ENCODE assay signal across 23 cellular contexts in genomic region chr14:68358500-68358899, GRCh38.
DNase-seq lines count a peak whose midpoint lies in the region; ATAC-seq, FAIRE-seq and TF ChIP-seq lines count a peak whose summit lies in the region.
"Had no signal": no experiment of that assay in that cellular context is flagged by ENCODE, and none has a peak within 500 bp of the region (broad histone marks: within the 10 kb centered on the region; RNA-seq: fewer than 3 reads in every experiment).

No MANE protein-coding gene starts in this region.

- H2AFZ ChIP-seq in HCT116 (ENCODE audit: low read depth, low read length, poor library complexity, severe bottlenecking) = no peak overlapping the region

- H3K4me3 Mint-ChIP-seq in brain (no peak overlapping the region), type B pancreatic cell (no peak overlapping the region), endodermal cell (no peak overlapping the region)
- no peak overlapping the region for H3K4me3 Mint-ChIP-seq in naive thymus-derived CD8-positive, alpha-beta T cell

- no peaks in the 10 kb centered on the region for H3K27me3 Mint-ChIP-seq in brain
- H3K27me3 Mint-ChIP-seq in naive thymus-derived CD8-positive, alpha-beta T cell = no peaks in the 10 kb centered on the region
- no peaks in the 10 kb centered on the region for H3K27me3 Mint-ChIP-seq in type B pancreatic cell
- peaks cover 2% of the 10 kb centered on the region for H3K27me3 Mint-ChIP-seq in endodermal cell (ENCODE audit: insufficient read depth)
- H3K27me3 Mint-ChIP-seq: CD4-positive, CD25-positive, alpha-beta regulatory T cell had no signal

- H3K79me2 ChIP-seq in HCT116 (ENCODE audit: insufficient read depth, low read length) = no peaks in the 10 kb centered on the region

- TF ChIP-seq POLR2A in HCT116 (IDR thresholded peaks at IDR 0.05; ENCODE audit: borderline replicate concordance, extremely low read depth, insufficient read depth, insufficient read length) (no peak), GM12892 (IDR thresholded peaks at IDR 0.05; ENCODE audit: low read depth, low read length) (no peak)

- H3K9me3 ChIP-seq in HCT116 (ENCODE audit: control insufficient read depth in 1 of 2, insufficient read depth in 1 of 2, low read depth in 1 of 2, low read length in 2 of 2) (no peaks in the 10 kb centered on the region), endodermal cell (ENCODE audit: control insufficient read depth, low read length) (no peaks in the 10 kb centered on the region)

- peaks cover 4 to 8% (median 4%) of the 10 kb centered on the region in 5 experiments for H3K9me3 Mint-ChIP-seq in brain
- H3K9me3 Mint-ChIP-seq in naive thymus-derived CD8-positive, alpha-beta T cell = no peaks in the 10 kb centered on the region
- H3K9me3 Mint-ChIP-seq in type B pancreatic cell = peaks cover 15% of the 10 kb centered on the region
- peaks cover 3% of the 10 kb centered on the region for H3K9me3 Mint-ChIP-seq in endodermal cell
- H3K9me3 Mint-ChIP-seq: CD4-positive, CD25-positive, alpha-beta regulatory T cell had no signal

- no peaks in the 10 kb centered on the region for H3K9me2 ChIP-seq in HCT116 (ENCODE audit: insufficient read depth)

- H4K20me1 ChIP-seq in HCT116 (ENCODE audit: insufficient read depth) = no peaks in the 10 kb centered on the region

- H3K27ac ChIP-seq in HCT116 (ENCODE audit: low read depth, low read length) (peak overlapping the region; percentile 50; the same call in 1 of the 2 replicates), endodermal cell (ENCODE audit: low read depth, low read length) (no peak overlapping the region)
- H3K27ac ChIP-seq: KMS-11 had no signal

- TF ChIP-seq RAD21 in HCT116 (IDR thresholded peaks at IDR 0.05; ENCODE audit: low read depth) = no peak

- no peak for FAIRE-seq in GM12892 (lab: Jason Lieb, UNC)
- FAIRE-seq: G401.6, H1 had no signal

- no peak overlapping the region for H3K4me2 ChIP-seq in HCT116 (ENCODE audit: low read length)
- H3K4me2 ChIP-seq: KMS-11 had no signal

- no peak for ATAC-seq in HCT116
- no peak for ATAC-seq in naive thymus-derived CD8-positive, alpha-beta T cell
- ATAC-seq: PC-3 had no signal

- H3K4me1 ChIP-seq in HCT116 (ENCODE audit: control insufficient read depth in 1 of 2, insufficient read depth in 2 of 2, low read length in 2 of 2) (peaks cover 37% of the 10 kb centered on the region in 2 experiments), endodermal cell (ENCODE audit: control insufficient read depth, insufficient read depth, low read length) (peaks cover 2% of the 10 kb centered on the region)

- H3K4me3 ChIP-seq in HCT116 (replicated peaks in 1 of 2; ENCODE audit: low read depth in 1 of 2, low read length in 2 of 2) (no peak overlapping the region), endodermal cell (ENCODE audit: low read length) (no peak overlapping the region)

- H3K27me3 ChIP-seq in HCT116 (ENCODE audit: insufficient read depth, low read length) = no peaks in the 10 kb centered on the region
- no peaks in the 10 kb centered on the region for H3K27me3 ChIP-seq in endodermal cell (ENCODE audit: control insufficient read depth, insufficient read depth, low read length, poor library complexity, severe bottlenecking)

- RAD21 ChIA-PET in HCT116 (lab: Charles Lee; ENCODE audit: low non-redundant PET in 1 of 2, low total read pairs in 2 of 2, uncharacterized antibody in 2 of 2, unreplicated experiment in 2 of 2) = no interaction called here

- H3K27ac Mint-ChIP-seq in brain (peak overlapping the region in 3 of 5 experiments; percentile 6 to 99 (median 47)), type B pancreatic cell (peak overlapping the region; percentile 49), endodermal cell (no peak overlapping the region)
- peak overlapping the region in 6 of 10 donors; percentile 21 to 85 (median 64) for H3K27ac Mint-ChIP-seq in naive thymus-derived CD8-positive, alpha-beta T cell

- H3K4me1 Mint-ChIP-seq in brain (peaks cover 52% of the 10 kb centered on the region), type B pancreatic cell (ENCODE audit: unreplicated experiment) (peaks cover 36% of the 10 kb centered on the region), endodermal cell (peaks cover 20% of the 10 kb centered on the region)
- H3K4me1 Mint-ChIP-seq in naive thymus-derived CD8-positive, alpha-beta T cell = peaks cover 26 to 50% (median 44%) of the 10 kb centered on the region in 4 donors

- 100% methylated on average over 1 of the region's 1 CpG; no CpG with 5 or more reads in 1 of the 2 experiments for WGBS in endodermal cell (ENCODE audit: insufficient coverage in 1 of 2, insufficient read length in 1 of 2), 2 experiments

- H3K36me3 ChIP-seq in HCT116 (ENCODE audit: control insufficient read depth in 1 of 2, insufficient read depth in 2 of 2, low read length in 2 of 2) (no peaks in the 10 kb centered on the region), endodermal cell (ENCODE audit: control insufficient read depth, insufficient read depth, low read length) (no peaks in the 10 kb centered on the region)

- CTCF ChIA-PET in HCT116 (lab: Charles Lee) = no interaction called here

- TF ChIP-seq CTCF in HCT116 (IDR thresholded peaks at IDR 0.05 in 2 of 3, conservative IDR thresholded peaks at IDR 0.05 in 1 of 3; ENCODE audit: borderline replicate concordance in 1 of 3, insufficient read depth in 1 of 3, low read depth in 2 of 3, low read length in 2 of 3) = no peak
- no peak for TF ChIP-seq CTCF in brain (conservative IDR thresholded peaks at IDR 0.05)
- TF ChIP-seq CTCF in type B pancreatic cell (conservative IDR thresholded peaks at IDR 0.05) = no peak
- TF ChIP-seq CTCF in endodermal cell (conservative IDR thresholded peaks at IDR 0.05) = no peak

- BruUV-seq in HCT116 (replicated peaks; lab: Mats Ljungman, UMichigan) = no TSS peak

- H3K36me3 Mint-ChIP-seq in brain (peaks cover 9% of the 10 kb centered on the region), type B pancreatic cell (peaks cover 24% of the 10 kb centered on the region), endodermal cell (ENCODE audit: low read depth) (peaks cover 2% of the 10 kb centered on the region)
- peaks cover 0 to 3% (median 0%) of the 10 kb centered on the region in 3 donors for H3K36me3 Mint-ChIP-seq in naive thymus-derived CD8-positive, alpha-beta T cell

- H3K9ac ChIP-seq in HCT116 (ENCODE audit: low read length) (no peak overlapping the region), endodermal cell (ENCODE audit: extremely low read depth, low read length, poor library complexity, severe bottlenecking) (no peak overlapping the region)
- H3K9ac ChIP-seq: KMS-11 had no signal

- POLR2A ChIA-PET in HCT116 (lab: Charles Lee) = no interaction called here
- POLR2A ChIA-PET in naive thymus-derived CD8-positive, alpha-beta T cell (lab: Charles Lee) = interaction anchor here (1.2 to 2.2 kb wide), 3 partner anchors 9 to 437 kb away, joined by 3 to 5 read pairs (median 3); no protein-coding TSS in a partner anchor

- no peak for DNase-seq in HCT116 (ENCODE audit: low read depth, low spot score)
- no peak for DNase-seq in naive thymus-derived CD8-positive, alpha-beta T cell
- DNase-seq in type B pancreatic cell (ENCODE audit: extremely low spot score, unreplicated experiment) = no peak
- DNase-seq in SIG-M5 treated with dmso at 0.1 percent for 504 hours (lab: John Stamatoyannopoulos, UW; ENCODE audit: unreplicated experiment) = no peak
- DNase-seq in endodermal cell = no peak
- no peak for DNase-seq in GM12892 (ENCODE audit: insufficient read length)
- no peak for DNase-seq in NOMO-1 treated with DMSO at 0.1 percent for 48 hours (lab: John Stamatoyannopoulos, UW; ENCODE audit: unreplicated experiment)
- DNase-seq: 8988T; CD4-positive, CD25-positive, alpha-beta regulatory T cell; COR-L47; DMS 273 treated with DMSO at 0.1 percent for 48 hours; NCI-H1417 treated with DMSO at 0.1 percent for 48 hours; NCI-H187 treated with DMSO at 0.1 percent for 48 hours; NCI-H2227 treated with DMSO at 0.1 percent for 48 hours; NCI-H524; NCI-H82; PC-3; RPMI8226; SIG-M5 had no signal

- intact Hi-C loops in HCT116 (cut with micrococcal nuclease) = no loop called here

TF ChIP-seq in HCT116, 20 proteins besides CTCF, POLR2A, EP300 and RAD21:
- TF ChIP-seq POLR2AphosphoS5 (IDR thresholded peaks at IDR 0.05; ENCODE audit: low read depth, low read length) (no peak), CEBPB (IDR thresholded peaks at IDR 0.05; ENCODE audit: low read depth) (no peak), SIN3A (IDR thresholded peaks at IDR 0.05; ENCODE audit: low read depth) (no peak), EGR1 (IDR thresholded peaks at IDR 0.05; ENCODE audit: low read depth) (no peak), REST (IDR thresholded peaks at IDR 0.05; ENCODE audit: low read depth) (no peak), EZH2 (IDR thresholded peaks at IDR 0.05) (no peak), YY1 (IDR thresholded peaks at IDR 0.05; ENCODE audit: extremely low read depth, insufficient replicate concordance, low read depth, low read length) (no peak), ELF1 (IDR thresholded peaks at IDR 0.05; ENCODE audit: borderline replicate concordance, low read depth) (no peak), JUND (IDR thresholded peaks at IDR 0.05) (no peak)
